ENCODE assay signal across 2 cellular contexts in genomic region chr1:208086116-208086515, GRCh38.
TF ChIP-seq lines count a peak whose summit lies in the region.

No MANE protein-coding gene starts in this region.

TF ChIP-seq in SK-N-SH, 30 proteins besides CTCF, POLR2A, EP300 and RAD21 (continued from another document):
- TF ChIP-seq MAX (IDR thresholded peaks at IDR 0.05; ENCODE audit: low read depth) = no peak
- TF ChIP-seq POLR2AphosphoS5 (IDR thresholded peaks at IDR 0.05; ENCODE audit: low read depth, low read length) = no peak
- no peak for TF ChIP-seq USF2 (IDR thresholded peaks at IDR 0.05; ENCODE audit: borderline replicate concordance, low read depth, low read length)
- no peak for TF ChIP-seq RCOR1 (IDR thresholded peaks at IDR 0.05; ENCODE audit: low read length)

TF ChIP-seq in SK-N-SH treated with all-trans-retinoic acid at 6 μM for 48 hours, 23 proteins besides CTCF, POLR2A, EP300 and RAD21 (continued from another document):
- no peak for TF ChIP-seq TSHZ2 (CRISPR knock-in tag; IDR thresholded peaks at IDR 0.05)
- no peak for TF ChIP-seq SNAI2 (CRISPR knock-in tag; IDR thresholded peaks at IDR 0.05)
- TF ChIP-seq OSR1 (CRISPR knock-in tag; IDR thresholded peaks at IDR 0.05) = no peak
- TF ChIP-seq ZNF70 (CRISPR knock-in tag; IDR thresholded peaks at IDR 0.05) = no peak
